Comparison of ENCODE assay signal across 15 cellular contexts in the genomic region with DNA sequence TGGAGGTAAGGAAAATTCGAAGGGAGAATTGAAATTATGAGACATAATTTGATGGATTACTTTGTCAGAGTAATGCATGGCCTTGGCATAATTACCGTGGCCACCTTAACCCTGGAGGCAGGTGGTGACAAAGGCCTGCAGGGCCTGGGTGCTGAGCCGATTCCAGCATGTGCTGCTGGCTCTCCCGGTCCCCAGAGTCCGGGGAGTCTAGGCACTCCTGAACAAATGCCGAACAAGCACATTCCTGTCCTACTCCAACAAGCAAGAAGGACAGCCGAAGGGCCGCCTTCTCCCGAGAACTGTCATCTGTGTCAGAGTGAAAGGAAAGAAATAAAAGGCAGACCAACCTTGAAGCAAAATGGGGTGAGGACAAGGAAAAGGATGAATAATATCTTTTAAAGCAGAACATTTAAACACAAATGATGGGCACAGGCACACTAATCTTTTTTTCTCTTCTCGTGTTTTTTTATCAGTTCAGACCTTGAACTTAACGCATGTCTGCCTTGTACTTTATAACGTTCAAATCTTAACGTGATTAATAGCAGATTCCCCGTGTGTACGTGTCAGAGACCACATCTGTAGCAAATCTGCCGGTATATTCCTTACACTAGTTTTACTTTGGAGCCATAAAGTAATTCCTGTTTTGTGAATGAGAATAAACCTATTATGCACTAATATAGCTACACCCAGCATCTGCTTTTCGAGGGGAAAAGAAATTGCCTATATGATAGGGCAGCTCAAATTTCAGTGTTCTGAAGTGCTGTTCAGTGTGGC.
A peak's percentile ranks its signal among the peaks of the same experiment; 100 is the strongest.
DNase-seq lines count a peak whose midpoint lies in the region; ATAC-seq, FAIRE-seq and TF ChIP-seq lines count a peak whose summit lies in the region.
"Had no signal": no experiment of that assay in that cellular context is flagged by ENCODE, and none has a peak within 500 bp of the region (broad histone marks: within the 10 kb centered on the region; RNA-seq: fewer than 3 reads in every experiment).

No MANE protein-coding gene starts in this region.

- H3K27ac Mint-ChIP-seq in nephron progenitor cell = peak overlapping the region; percentile 78

- peaks cover 8% of the 10 kb centered on the region for H3K9me3 Mint-ChIP-seq in nephron progenitor cell
- H3K9me3 Mint-ChIP-seq: central memory CD8-positive, alpha-beta T cell had no signal

- peaks cover 4% of the 10 kb centered on the region for H3K36me3 Mint-ChIP-seq in nephron progenitor cell (ENCODE audit: low read depth)

- no peak for FAIRE-seq in GM12891 (lab: Jason Lieb, UNC)

- DNase-seq in ELF-1 (ENCODE audit: low read depth, low spot score) (peak; percentile 63), NCI-H1105 treated with DMSO at 0.1 percent for 48 hours (lab: John Stamatoyannopoulos, UW) (peak; percentile 65), epithelial cell of esophagus (ENCODE audit: low read depth) (peak; percentile 42), nephron progenitor cell (peak; percentile 18), AML-193 (lab: John Stamatoyannopoulos, UW) (no peak), GM19240 (ENCODE audit: insufficient read length, low spot score) (no peak), GM12891 (ENCODE audit: insufficient read length, low spot score) (no peak)
- DNase-seq: activated CD4-positive, alpha-beta T cell treated with anti-CD3 and anti-CD28 coated beads, Interleukin-2, amount 50 U/mL, for 48 hours; activated gamma-delta T cell treated with Interleukin-2 at 50 U/mL for 16 hours; CD4-positive, CD25-positive, alpha-beta regulatory T cell; NCI-H1930; PC-9; T-helper 9 cell had no signal

- no peak for ATAC-seq in GM18511 (IDR thresholded peaks at IDR 0.05; ENCODE audit: unreplicated experiment)

- TF ChIP-seq CTCF in epithelial cell of esophagus (IDR thresholded peaks at IDR 0.05; ENCODE audit: insufficient read depth, low read depth, low read length, missing control alignments) (no peak), nephron progenitor cell (IDR thresholded peaks at IDR 0.05) (no peak)

- peaks cover 11% of the 10 kb centered on the region for H3K27me3 Mint-ChIP-seq in nephron progenitor cell (ENCODE audit: low read depth, poor library complexity)
- H3K27me3 Mint-ChIP-seq: CD4-positive, CD25-positive, alpha-beta regulatory T cell; central memory CD8-positive, alpha-beta T cell had no signal

- H3K4me1 Mint-ChIP-seq in nephron progenitor cell = peaks cover 22% of the 10 kb centered on the region
- H3K4me1 Mint-ChIP-seq: central memory CD8-positive, alpha-beta T cell had no signal

- no peak overlapping the region for H3K4me3 Mint-ChIP-seq in nephron progenitor cell
- H3K4me3 Mint-ChIP-seq: CD4-positive, CD25-positive, alpha-beta regulatory T cell; central memory CD8-positive, alpha-beta T cell had no signal

- TF ChIP-seq POLR2A in GM12891 (IDR thresholded peaks at IDR 0.05; ENCODE audit: low read depth, low read length) = no peak

- H3K4me3 ChIP-seq in epithelial cell of esophagus (ENCODE audit: low read length) = no peak overlapping the region
- H3K4me3 ChIP-seq: PC-9 had no signal

TF ChIP-seq in GM12891, 5 proteins besides CTCF, POLR2A, EP300 and RAD21:
- no peak for TF ChIP-seq SPI1 (IDR thresholded peaks at IDR 0.05; ENCODE audit: low read depth, low read length)
- no peak for TF ChIP-seq POLR2AphosphoS5 (IDR thresholded peaks at IDR 0.05; ENCODE audit: low read depth, low read length)
- no peak for TF ChIP-seq POU2F2 (IDR thresholded peaks at IDR 0.05; ENCODE audit: low read depth, low read length)
- TF ChIP-seq TAF1 (IDR thresholded peaks at IDR 0.05; ENCODE audit: low read depth, low read length) = no peak
- no peak for TF ChIP-seq PAX5 (IDR thresholded peaks at IDR 0.05; ENCODE audit: insufficient read depth, low read length, severe bottlenecking)

Comparison
In these comparisons a context has a peak if more than half of its experiments do, and no peak if none do; other contexts are left out.
1. DNase-seq: peak in ELF-1 (single experiment), NCI-H1105 treated with DMSO at 0.1 percent for 48 hours (single experiment), epithelial cell of esophagus (single experiment) and nephron progenitor cell (single experiment); none in AML-193 (0 of 2), GM19240 (single experiment) and GM12891 (single experiment).